26 cellular contexts compared by ENCODE assay signal in genomic region chr1:154469844-154470417, GRCh38. TPM values are rescaled to one million over a fixed set of nuclear protein-coding genes. Genes with fewer than 3 reads are reported as not detected.
DNase-seq lines count a peak whose midpoint lies in the region; ATAC-seq and TF ChIP-seq lines count a peak whose summit lies in the region.
"Had no signal": no experiment of that assay in that cellular context is flagged by ENCODE, and none has a peak within 500 bp of the region (broad histone marks: within the 10 kb centered on the region; RNA-seq: fewer than 3 reads in every experiment).

No MANE protein-coding gene starts in this region.

- ATAC-seq in left lobe of liver: peak; percentile 67
- ATAC-seq: activated CD4-positive, CD25-positive, alpha-beta regulatory T cell treated with anti-CD3 and anti-CD28 coated beads, Interleukin-2, amount 50 U/mL, for 24 hours; activated CD8-positive, alpha-beta T cell treated with anti-CD3 and anti-CD28 coated beads for 36 hours; esophagus mucosa; natural killer cell; stimulated activated naive B cell treated with anti-CD40 and anti-IgM and Interleukin-4, amounts not matched to agents 10 μg/mL and 1 μg/mL and 100 μg/mL, for 72 hours had no signal

- H3K27ac ChIP-seq in RWPE1 (peak overlapping the region; percentile 30), spleen (no peak overlapping the region), PC-9 (no peak overlapping the region)
- H3K27ac ChIP-seq: ascending aorta had no signal

- no peaks in the 10 kb centered on the region for H3K27me3 ChIP-seq in spleen (replicated peaks in 1 of 7)
- no peaks in the 10 kb centered on the region for H3K27me3 ChIP-seq in PC-9 (ENCODE audit: insufficient read depth, low read depth)
- H3K27me3 ChIP-seq: ascending aorta had no signal

- TF ChIP-seq CTCF in RWPE1 (conservative IDR thresholded peaks at IDR 0.05; ENCODE audit: low read depth) (no peak), spleen (IDR thresholded peaks at IDR 0.05 in 8 of 11, conservative IDR thresholded peaks at IDR 0.05 in 3 of 11) (no peak), PC-9 (conservative IDR thresholded peaks at IDR 0.05) (no peak)

- DNase-seq in NCI-H146 treated with DMSO at 0.1 percent for 48 hours (lab: John Stamatoyannopoulos, UW; ENCODE audit: unreplicated experiment) (peak; percentile 8), RWPE1 (ENCODE audit: low spot score) (no peak), left lobe of liver (ENCODE audit: low spot score) (no peak), spleen (peak; percentile 55), NCI-H2171 (lab: John Stamatoyannopoulos, UW) (no peak), PC-9 (no peak)
- DNase-seq in central memory CD4-positive, alpha-beta T cell: no peak
- DNase-seq: activated CD8-positive, alpha-beta T cell treated with anti-CD3 and anti-CD28 coated beads for 36 hours; activated naive CD4-positive, alpha-beta T cell treated with anti-CD3 and anti-CD28 coated beads, Interleukin-2, amount 10 ng/mL, durations not matched to agents 7 days and 5 days; activated T-cell treated with anti-CD3 and anti-CD28 coated beads, Interleukin-2, amount 50 U/mL, for 1 hour; CD8-positive, alpha-beta memory T cell; cerebellar nuclear complex; DND-41; effector memory CD4-positive, alpha-beta T cell; H7; kidney; natural killer cell; NCI-H2107; SK-N-SH; stimulated activated CD4-positive, alpha-beta T cell treated with anti-CD3 and anti-CD28 coated beads, Interleukin-1b, Interleukin-23, amount 100 ng/mL, for 48 hours; stimulated activated naive B cell treated with anti-CD40 and anti-IgM and Interleukin-4, amounts not matched to agents 10 μg/mL and 1 μg/mL and 100 μg/mL, for 72 hours; T1000 had no signal

- no TSS peak for BruUV-seq in PC-9 (replicated peaks; lab: Mats Ljungman, UMichigan)

- no peaks in the 10 kb centered on the region for H3K9me2 ChIP-seq in PC-9 (ENCODE audit: insufficient read depth)
- H3K9me2 ChIP-seq: SK-N-SH had no signal

- H3F3A ChIP-seq in PC-9 (ENCODE audit: insufficient read depth, low read depth): peaks cover 4% of the 10 kb centered on the region; the same call in 1 of the 2 replicates

- no peaks in the 10 kb centered on the region for H4K20me1 ChIP-seq in PC-9 (ENCODE audit: insufficient read depth)

- WGBS in spleen, 5 donors: 86 to 97% (median 89%) methylated on average over 8 to 9 of the region's 9 CpGs

- intact Hi-C loops in spleen (cut with DNase I; ENCODE audit: low total_unique reads) (no loop called here), PC-9 (cut with micrococcal nuclease; ENCODE audit: unreplicated experiment) (no loop called here)

- no peak overlapping the region for H2AFZ ChIP-seq in PC-9

- H3K9me3 ChIP-seq in spleen (no peaks in the 10 kb centered on the region), PC-9 (ENCODE audit: insufficient read depth, low read depth) (no peaks in the 10 kb centered on the region)
- H3K9me3 ChIP-seq: ascending aorta, SK-N-SH had no signal

- H3K36me3 ChIP-seq in spleen (peaks cover 0 to 46% (median 6%) of the 10 kb centered on the region in 6 donors), PC-9 (ENCODE audit: low read depth) (no peaks in the 10 kb centered on the region)

- POLR2A ChIA-PET in RWPE1 (lab: Yijun Ruan, JAX; ENCODE audit: low non-redundant PET): no interaction called here
- POLR2A ChIA-PET in PC-9 (lab: Charles Lee; ENCODE audit: unreplicated experiment): interaction anchor here (0.5 kb wide), 1 partner anchor 352 kb away, joined by 3 read pairs; no protein-coding TSS in a partner anchor

- TF ChIP-seq POLR2A in spleen (IDR thresholded peaks at IDR 0.05): no peak

- H3K4me2 ChIP-seq in PC-9: no peak overlapping the region
- H3K4me2 ChIP-seq: SK-N-SH had no signal

- H3K4me3 ChIP-seq in spleen (no peak overlapping the region), PC-9 (no peak overlapping the region)
- H3K4me3 ChIP-seq: ascending aorta had no signal

- H3K4me1 ChIP-seq in spleen (peaks cover 0 to 44% (median 15%) of the 10 kb centered on the region in 6 donors), PC-9 (replicated peaks; ENCODE audit: insufficient read depth) (no peaks in the 10 kb centered on the region)
- H3K4me1 ChIP-seq: ascending aorta had no signal

- H3K79me2 ChIP-seq in PC-9 (ENCODE audit: low read depth): no peaks in the 10 kb centered on the region

- CTCF ChIA-PET in RWPE1 (lab: Yijun Ruan, JAX): interaction anchor here (0.7 to 0.8 kb wide), 2 partner anchors 10 to 15 kb away, joined by 3 to 6 read pairs; no protein-coding TSS in a partner anchor
- CTCF ChIA-PET in PC-9 (lab: Charles Lee): no interaction called here

RNA-seq across cellular contexts. Expression of gene TDRD10, which starts 32.1 kb away (rescaled TPM):
- total RNA-seq in left lobe of liver (2.2 TPM), spleen (10 to 100 TPM in 2 of 7 donors, 1 to 10 TPM in 5; 2.4 to 14.0 (median 8.3) TPM), PC-9 (2021) (not detected in 2 replicates)
- 10 to 100 TPM in 2 of 3 donors, 1 to 10 TPM in 1; 4.9 to 12.8 (median 12.0) TPM for polyA plus RNA-seq in spleen
- total RNA-seq: activated CD8-positive, alpha-beta T cell treated with anti-CD3 and anti-CD28 coated beads for 36 hours; CD8-positive, alpha-beta memory T cell; HT1080 had no signal
- polyA plus RNA-seq: CD8-positive, alpha-beta memory T cell; SK-N-SH had no signal

RNA-seq across cellular contexts. Expression of gene SHE, which starts 32.3 kb away (rescaled TPM):
- total RNA-seq in left lobe of liver (5.4 TPM), spleen (10 to 100 TPM; 25.0 to 54.7 (median 35.7) TPM), PC-9 (2021) (not detected in 2 replicates)
- polyA plus RNA-seq in spleen: 10 to 100 TPM in 2 of 3 donors, 1 to 10 TPM in 1; 8.2 to 20.5 (median 14.0) TPM
- total RNA-seq: activated CD8-positive, alpha-beta T cell treated with anti-CD3 and anti-CD28 coated beads for 36 hours; CD8-positive, alpha-beta memory T cell; HT1080 had no signal
- polyA plus RNA-seq: CD8-positive, alpha-beta memory T cell; SK-N-SH had no signal

Comparison
In these comparisons a context has a peak if more than half of its experiments do, and no peak if none do; other contexts are left out.
1. DNase-seq: peak in NCI-H146 treated with DMSO at 0.1 percent for 48 hours (single experiment) and spleen (single experiment); none in RWPE1 (single experiment), left lobe of liver (single experiment), NCI-H2171 (single experiment), central memory CD4-positive, alpha-beta T cell (single experiment) and PC-9 (0 of 2).